Comparison of ENCODE assay signal across 17 cellular contexts in genomic region chr12:88424791-88425730, GRCh38.
"Had no signal": no experiment of that assay in that cellular context is flagged by ENCODE, and none has a peak within 500 bp of the region (broad histone marks: within the 10 kb centered on the region; RNA-seq: fewer than 3 reads in every experiment).

No MANE protein-coding gene starts in this region.

- H3K9me3 ChIP-seq: esophagus squamous epithelium, neutrophil, thyroid gland had no signal

- H3K4me3 Mint-ChIP-seq: effector memory CD8-positive, alpha-beta T cell; naive thymus-derived CD4-positive, alpha-beta T cell; nephron progenitor cell; type B pancreatic cell had no signal

- H3K27me3 ChIP-seq: esophagus squamous epithelium, foreskin keratinocyte, neutrophil, right atrium auricular region, suprapubic skin, thyroid gland had no signal

- ATAC-seq: effector memory CD8-positive, alpha-beta T cell; foreskin keratinocyte; left colon; naive thymus-derived CD4-positive, alpha-beta T cell; stimulated activated naive CD8-positive, alpha-beta T cell treated with anti-CD3 and anti-CD28 coated beads, Interleukin-15, Interleukin-2, amounts not matched to agents 100 U/mL and 50 U/mL, for 24 hours had no signal

- H3K27me3 Mint-ChIP-seq: effector memory CD8-positive, alpha-beta T cell; naive thymus-derived CD4-positive, alpha-beta T cell; type B pancreatic cell had no signal

- H3K36me3 Mint-ChIP-seq: naive thymus-derived CD4-positive, alpha-beta T cell; type B pancreatic cell had no signal

- DNase-seq: effector memory CD8-positive, alpha-beta T cell; esophagus squamous epithelium; foreskin keratinocyte; head of caudate nucleus; hippocampal formation; left colon; mammary epithelial cell; naive thymus-derived CD4-positive, alpha-beta T cell; nephron progenitor cell; stimulated activated CD4-positive, alpha-beta T cell treated with anti-CD3 and anti-CD28 coated beads, Interleukin-2, amount 100 ng/mL, for 48 hours; stimulated activated naive CD8-positive, alpha-beta T cell treated with anti-CD3 and anti-CD28 coated beads, Interleukin-15, Interleukin-2, amounts not matched to agents 100 U/mL and 50 U/mL, for 24 hours; thyroid gland had no signal

- H3K4me1 Mint-ChIP-seq: naive thymus-derived CD4-positive, alpha-beta T cell; nephron progenitor cell had no signal

- H3K4me2 ChIP-seq: smooth muscle cell had no signal

- H3K4me3 ChIP-seq: esophagus squamous epithelium, right atrium auricular region, smooth muscle cell, suprapubic skin, thyroid gland had no signal

- H3K27ac ChIP-seq: esophagus squamous epithelium, foreskin keratinocyte, neutrophil, right atrium auricular region, suprapubic skin, thyroid gland had no signal

- H3K36me3 ChIP-seq: esophagus squamous epithelium, neutrophil, right atrium auricular region, suprapubic skin, thyroid gland had no signal

- H3K4me1 ChIP-seq: right atrium auricular region, thyroid gland had no signal

- H3K27ac Mint-ChIP-seq: effector memory CD8-positive, alpha-beta T cell; naive thymus-derived CD4-positive, alpha-beta T cell; nephron progenitor cell; type B pancreatic cell had no signal
